ENCODE assay signal across 1 cellular context in the genomic region with DNA sequence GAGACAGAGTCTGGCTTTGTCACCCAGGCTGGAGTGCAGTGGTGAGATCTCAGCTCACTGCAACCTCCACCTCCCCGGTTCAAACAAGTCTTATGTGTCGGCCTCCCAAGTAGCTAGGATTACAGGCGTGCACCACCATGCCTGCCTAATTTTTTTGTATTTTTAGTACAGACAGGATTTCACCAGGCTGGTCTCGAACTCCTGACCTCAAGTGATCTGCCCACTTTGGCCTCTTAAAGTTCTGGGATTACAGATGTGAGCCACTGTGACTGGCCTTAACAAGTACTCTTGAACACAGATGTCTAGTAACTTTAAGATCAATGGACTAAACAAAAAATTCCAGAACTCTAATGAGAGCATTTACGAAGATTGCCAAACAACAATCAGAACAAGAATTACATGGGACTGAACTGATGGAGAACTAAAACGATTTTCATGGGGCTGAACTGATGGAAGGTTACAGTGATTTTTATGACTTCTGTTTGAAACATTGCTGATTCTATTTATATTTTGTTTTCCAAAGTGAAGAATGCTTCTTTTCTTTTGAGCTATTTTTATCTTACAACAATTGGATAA.
TF ChIP-seq lines count a peak whose summit lies in the region.

No MANE protein-coding gene starts in this region.

TF ChIP-seq in A549, 52 proteins besides CTCF, POLR2A, EP300 and RAD21 (continued from another document):
- TF ChIP-seq, protein P1, sequence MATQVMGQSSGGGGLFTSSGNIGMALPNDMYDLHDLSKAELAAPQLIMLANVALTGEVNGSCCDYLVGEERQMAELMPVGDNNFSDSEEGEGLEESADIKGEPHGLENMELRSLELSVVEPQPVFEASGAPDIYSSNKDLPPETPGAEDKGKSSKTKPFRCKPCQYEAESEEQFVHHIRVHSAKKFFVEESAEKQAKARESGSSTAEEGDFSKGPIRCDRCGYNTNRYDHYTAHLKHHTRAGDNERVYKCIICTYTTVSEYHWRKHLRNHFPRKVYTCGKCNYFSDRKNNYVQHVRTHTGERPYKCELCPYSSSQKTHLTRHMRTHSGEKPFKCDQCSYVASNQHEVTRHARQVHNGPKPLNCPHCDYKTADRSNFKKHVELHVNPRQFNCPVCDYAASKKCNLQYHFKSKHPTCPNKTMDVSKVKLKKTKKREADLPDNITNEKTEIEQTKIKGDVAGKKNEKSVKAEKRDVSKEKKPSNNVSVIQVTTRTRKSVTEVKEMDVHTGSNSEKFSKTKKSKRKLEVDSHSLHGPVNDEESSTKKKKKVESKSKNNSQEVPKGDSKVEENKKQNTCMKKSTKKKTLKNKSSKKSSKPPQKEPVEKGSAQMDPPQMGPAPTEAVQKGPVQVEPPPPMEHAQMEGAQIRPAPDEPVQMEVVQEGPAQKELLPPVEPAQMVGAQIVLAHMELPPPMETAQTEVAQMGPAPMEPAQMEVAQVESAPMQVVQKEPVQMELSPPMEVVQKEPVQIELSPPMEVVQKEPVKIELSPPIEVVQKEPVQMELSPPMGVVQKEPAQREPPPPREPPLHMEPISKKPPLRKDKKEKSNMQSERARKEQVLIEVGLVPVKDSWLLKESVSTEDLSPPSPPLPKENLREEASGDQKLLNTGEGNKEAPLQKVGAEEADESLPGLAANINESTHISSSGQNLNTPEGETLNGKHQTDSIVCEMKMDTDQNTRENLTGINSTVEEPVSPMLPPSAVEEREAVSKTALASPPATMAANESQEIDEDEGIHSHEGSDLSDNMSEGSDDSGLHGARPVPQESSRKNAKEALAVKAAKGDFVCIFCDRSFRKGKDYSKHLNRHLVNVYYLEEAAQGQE (IDR thresholded peaks at IDR 0.05), result no peak
- peak; percentile 65 for TF ChIP-seq ZSCAN20 (CRISPR knock-in tag; IDR thresholded peaks at IDR 0.05)
- 0 out of 2 replicates have a peak, but pooled peaks have one; percentile 36 for TF ChIP-seq HOXA7 (CRISPR knock-in tag; IDR thresholded peaks at IDR 0.05)
TF ChIP-seq in A549: peak in this region for 5.
